Comparison of ENCODE assay signal across 1 cellular context in genomic region chr17:73278049-73278464, GRCh38.
TF ChIP-seq lines count a peak whose summit lies in the region.

No MANE protein-coding gene starts in this region.

TF ChIP-seq in HepG2, 621 proteins besides CTCF, POLR2A, EP300 and RAD21 (continued from another document and continues in another):
- TF ChIP-seq ZNF441 (CRISPR knock-in tag; IDR thresholded peaks at IDR 0.05; ENCODE audit: borderline replicate concordance), result peak; percentile 44; the same call in 1 of the 2 replicates
- TF ChIP-seq ZNF709 (CRISPR knock-in tag; IDR thresholded peaks at IDR 0.05), result no peak
- no peak for TF ChIP-seq FOSL2 (CRISPR knock-in tag; IDR thresholded peaks at IDR 0.05)
- no peak for TF ChIP-seq ZNF121 (CRISPR knock-in tag; IDR thresholded peaks at IDR 0.05)
- TF ChIP-seq ZNF33B (CRISPR knock-in tag; IDR thresholded peaks at IDR 0.05), result no peak
- peak; percentile 60; the same call in 1 of the 2 replicates for TF ChIP-seq HOXA3 (CRISPR knock-in tag; IDR thresholded peaks at IDR 0.05)
- TF ChIP-seq POLR2G (IDR thresholded peaks at IDR 0.05; ENCODE audit: low read depth, low read length), result no peak
- TF ChIP-seq MEIS2 (CRISPR knock-in tag; IDR thresholded peaks at IDR 0.05), result no peak
- TF ChIP-seq KLF6 (CRISPR knock-in tag; IDR thresholded peaks at IDR 0.05), result no peak
- TF ChIP-seq, protein P1, sequence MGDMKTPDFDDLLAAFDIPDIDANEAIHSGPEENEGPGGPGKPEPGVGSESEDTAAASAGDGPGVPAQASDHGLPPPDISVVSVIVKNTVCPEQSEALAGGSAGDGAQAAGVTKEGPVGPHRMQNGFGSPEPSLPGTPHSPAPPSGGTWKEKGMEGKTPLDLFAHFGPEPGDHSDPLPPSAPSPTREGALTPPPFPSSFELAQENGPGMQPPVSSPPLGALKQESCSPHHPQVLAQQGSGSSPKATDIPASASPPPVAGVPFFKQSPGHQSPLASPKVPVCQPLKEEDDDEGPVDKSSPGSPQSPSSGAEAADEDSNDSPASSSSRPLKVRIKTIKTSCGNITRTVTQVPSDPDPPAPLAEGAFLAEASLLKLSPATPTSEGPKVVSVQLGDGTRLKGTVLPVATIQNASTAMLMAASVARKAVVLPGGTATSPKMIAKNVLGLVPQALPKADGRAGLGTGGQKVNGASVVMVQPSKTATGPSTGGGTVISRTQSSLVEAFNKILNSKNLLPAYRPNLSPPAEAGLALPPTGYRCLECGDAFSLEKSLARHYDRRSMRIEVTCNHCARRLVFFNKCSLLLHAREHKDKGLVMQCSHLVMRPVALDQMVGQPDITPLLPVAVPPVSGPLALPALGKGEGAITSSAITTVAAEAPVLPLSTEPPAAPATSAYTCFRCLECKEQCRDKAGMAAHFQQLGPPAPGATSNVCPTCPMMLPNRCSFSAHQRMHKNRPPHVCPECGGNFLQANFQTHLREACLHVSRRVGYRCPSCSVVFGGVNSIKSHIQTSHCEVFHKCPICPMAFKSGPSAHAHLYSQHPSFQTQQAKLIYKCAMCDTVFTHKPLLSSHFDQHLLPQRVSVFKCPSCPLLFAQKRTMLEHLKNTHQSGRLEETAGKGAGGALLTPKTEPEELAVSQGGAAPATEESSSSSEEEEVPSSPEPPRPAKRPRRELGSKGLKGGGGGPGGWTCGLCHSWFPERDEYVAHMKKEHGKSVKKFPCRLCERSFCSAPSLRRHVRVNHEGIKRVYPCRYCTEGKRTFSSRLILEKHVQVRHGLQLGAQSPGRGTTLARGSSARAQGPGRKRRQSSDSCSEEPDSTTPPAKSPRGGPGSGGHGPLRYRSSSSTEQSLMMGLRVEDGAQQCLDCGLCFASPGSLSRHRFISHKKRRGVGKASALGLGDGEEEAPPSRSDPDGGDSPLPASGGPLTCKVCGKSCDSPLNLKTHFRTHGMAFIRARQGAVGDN (CRISPR knock-in tag; IDR thresholded peaks at IDR 0.05), result peak; percentile 55
- peak; percentile 17; the same call in 1 of the 2 replicates for TF ChIP-seq ZBTB39 (CRISPR knock-in tag; IDR thresholded peaks at IDR 0.05)
- TF ChIP-seq ZNF263 (CRISPR knock-in tag; IDR thresholded peaks at IDR 0.05), result peak; percentile 41; the same call in 1 of the 2 replicates
- no peak for TF ChIP-seq PCBP2 (optimal IDR thresholded peaks at IDR 0.05; ENCODE audit: low read depth, low read length, poor library complexity, severe bottlenecking)
- TF ChIP-seq AKAP8 (CRISPR knock-in tag; IDR thresholded peaks at IDR 0.05), result no peak
- no peak for TF ChIP-seq PBX2 (CRISPR knock-in tag; IDR thresholded peaks at IDR 0.05)
- TF ChIP-seq THAP11 (CRISPR knock-in tag; IDR thresholded peaks at IDR 0.05), result no peak
- TF ChIP-seq ZBTB38 (CRISPR knock-in tag; IDR thresholded peaks at IDR 0.05), result peak; percentile 45; the same call in 1 of the 2 replicates
- no peak for TF ChIP-seq ZNF557 (CRISPR knock-in tag; IDR thresholded peaks at IDR 0.05)
- TF ChIP-seq ZNF530 (CRISPR knock-in tag; IDR thresholded peaks at IDR 0.05; ENCODE audit: low read depth), result no peak
- TF ChIP-seq SETDB1 (CRISPR knock-in tag; IDR thresholded peaks at IDR 0.05; ENCODE audit: borderline replicate concordance), result no peak
- no peak for TF ChIP-seq ZNF253 (CRISPR knock-in tag; IDR thresholded peaks at IDR 0.05; ENCODE audit: borderline replicate concordance)
- no peak for TF ChIP-seq MAFF (IDR thresholded peaks at IDR 0.05; ENCODE audit: low read depth, low read length)
- TF ChIP-seq KLF16 (CRISPR knock-in tag; IDR thresholded peaks at IDR 0.05), result 0 out of 4 replicates have a peak, but pooled peaks of 1 of the 2 experiments have one; percentile 44
- no peak for TF ChIP-seq CCAR2 (optimal IDR thresholded peaks at IDR 0.05; ENCODE audit: low read depth, low read length)
- TF ChIP-seq TAF1 (CRISPR knock-in tag; IDR thresholded peaks at IDR 0.05), result no peak
- no peak for TF ChIP-seq ZNF850 (CRISPR knock-in tag; conservative IDR thresholded peaks at IDR 0.05)
- no peak for TF ChIP-seq TGIF2 (CRISPR knock-in tag; IDR thresholded peaks at IDR 0.05)
- TF ChIP-seq HOXA5 (CRISPR knock-in tag; IDR thresholded peaks at IDR 0.05), result 0 out of 2 replicates have a peak, but pooled peaks have one; percentile 26
- no peak for TF ChIP-seq NBN (conservative IDR thresholded peaks at IDR 0.05)
- TF ChIP-seq PPARG (CRISPR knock-in tag; conservative IDR thresholded peaks at IDR 0.05), result no peak; the same call in 1 of the 2 replicates
- no peak; the same call in 1 of the 2 replicates for TF ChIP-seq DPF2 (CRISPR knock-in tag; IDR thresholded peaks at IDR 0.05; ENCODE audit: borderline replicate concordance, low read depth)
- no peak for TF ChIP-seq CSRNP2 (CRISPR knock-in tag; conservative IDR thresholded peaks at IDR 0.05; ENCODE audit: low read depth)
- TF ChIP-seq, protein P2, sequence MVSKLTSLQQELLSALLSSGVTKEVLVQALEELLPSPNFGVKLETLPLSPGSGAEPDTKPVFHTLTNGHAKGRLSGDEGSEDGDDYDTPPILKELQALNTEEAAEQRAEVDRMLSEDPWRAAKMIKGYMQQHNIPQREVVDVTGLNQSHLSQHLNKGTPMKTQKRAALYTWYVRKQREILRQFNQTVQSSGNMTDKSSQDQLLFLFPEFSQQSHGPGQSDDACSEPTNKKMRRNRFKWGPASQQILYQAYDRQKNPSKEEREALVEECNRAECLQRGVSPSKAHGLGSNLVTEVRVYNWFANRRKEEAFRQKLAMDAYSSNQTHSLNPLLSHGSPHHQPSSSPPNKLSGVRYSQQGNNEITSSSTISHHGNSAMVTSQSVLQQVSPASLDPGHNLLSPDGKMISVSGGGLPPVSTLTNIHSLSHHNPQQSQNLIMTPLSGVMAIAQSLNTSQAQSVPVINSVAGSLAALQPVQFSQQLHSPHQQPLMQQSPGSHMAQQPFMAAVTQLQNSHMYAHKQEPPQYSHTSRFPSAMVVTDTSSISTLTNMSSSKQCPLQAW (CRISPR knock-in tag; IDR thresholded peaks at IDR 0.05), result peak; percentile 39; the same call in 1 of the 2 replicates
- TF ChIP-seq ZNF329 (CRISPR knock-in tag; IDR thresholded peaks at IDR 0.05; ENCODE audit: low read depth), result no peak
- no peak for TF ChIP-seq ZFYVE20 (CRISPR knock-in tag; IDR thresholded peaks at IDR 0.05; ENCODE audit: borderline replicate concordance, low read depth)
- TF ChIP-seq, protein P3, sequence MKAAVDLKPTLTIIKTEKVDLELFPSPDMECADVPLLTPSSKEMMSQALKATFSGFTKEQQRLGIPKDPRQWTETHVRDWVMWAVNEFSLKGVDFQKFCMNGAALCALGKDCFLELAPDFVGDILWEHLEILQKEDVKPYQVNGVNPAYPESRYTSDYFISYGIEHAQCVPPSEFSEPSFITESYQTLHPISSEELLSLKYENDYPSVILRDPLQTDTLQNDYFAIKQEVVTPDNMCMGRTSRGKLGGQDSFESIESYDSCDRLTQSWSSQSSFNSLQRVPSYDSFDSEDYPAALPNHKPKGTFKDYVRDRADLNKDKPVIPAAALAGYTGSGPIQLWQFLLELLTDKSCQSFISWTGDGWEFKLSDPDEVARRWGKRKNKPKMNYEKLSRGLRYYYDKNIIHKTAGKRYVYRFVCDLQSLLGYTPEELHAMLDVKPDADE (CRISPR knock-in tag; IDR thresholded peaks at IDR 0.05), result no peak
- peak; percentile 94 for TF ChIP-seq SOX5 (CRISPR knock-in tag; IDR thresholded peaks at IDR 0.05; ENCODE audit: borderline replicate concordance)
- peak; percentile 77 for TF ChIP-seq KDM1A (CRISPR knock-in tag; IDR thresholded peaks at IDR 0.05)
- TF ChIP-seq BORCS8-MEF2B (CRISPR knock-in tag; IDR thresholded peaks at IDR 0.05), result no peak
- TF ChIP-seq NKX3-1 (CRISPR knock-in tag; IDR thresholded peaks at IDR 0.05), result 0 out of 2 replicates have a peak, but pooled peaks have one; percentile 38
- no peak for TF ChIP-seq ZNF296 (CRISPR knock-in tag; conservative IDR thresholded peaks at IDR 0.05)
- no peak for TF ChIP-seq KLF12 (CRISPR knock-in tag; IDR thresholded peaks at IDR 0.05; ENCODE audit: borderline replicate concordance)
- TF ChIP-seq, protein P4, sequence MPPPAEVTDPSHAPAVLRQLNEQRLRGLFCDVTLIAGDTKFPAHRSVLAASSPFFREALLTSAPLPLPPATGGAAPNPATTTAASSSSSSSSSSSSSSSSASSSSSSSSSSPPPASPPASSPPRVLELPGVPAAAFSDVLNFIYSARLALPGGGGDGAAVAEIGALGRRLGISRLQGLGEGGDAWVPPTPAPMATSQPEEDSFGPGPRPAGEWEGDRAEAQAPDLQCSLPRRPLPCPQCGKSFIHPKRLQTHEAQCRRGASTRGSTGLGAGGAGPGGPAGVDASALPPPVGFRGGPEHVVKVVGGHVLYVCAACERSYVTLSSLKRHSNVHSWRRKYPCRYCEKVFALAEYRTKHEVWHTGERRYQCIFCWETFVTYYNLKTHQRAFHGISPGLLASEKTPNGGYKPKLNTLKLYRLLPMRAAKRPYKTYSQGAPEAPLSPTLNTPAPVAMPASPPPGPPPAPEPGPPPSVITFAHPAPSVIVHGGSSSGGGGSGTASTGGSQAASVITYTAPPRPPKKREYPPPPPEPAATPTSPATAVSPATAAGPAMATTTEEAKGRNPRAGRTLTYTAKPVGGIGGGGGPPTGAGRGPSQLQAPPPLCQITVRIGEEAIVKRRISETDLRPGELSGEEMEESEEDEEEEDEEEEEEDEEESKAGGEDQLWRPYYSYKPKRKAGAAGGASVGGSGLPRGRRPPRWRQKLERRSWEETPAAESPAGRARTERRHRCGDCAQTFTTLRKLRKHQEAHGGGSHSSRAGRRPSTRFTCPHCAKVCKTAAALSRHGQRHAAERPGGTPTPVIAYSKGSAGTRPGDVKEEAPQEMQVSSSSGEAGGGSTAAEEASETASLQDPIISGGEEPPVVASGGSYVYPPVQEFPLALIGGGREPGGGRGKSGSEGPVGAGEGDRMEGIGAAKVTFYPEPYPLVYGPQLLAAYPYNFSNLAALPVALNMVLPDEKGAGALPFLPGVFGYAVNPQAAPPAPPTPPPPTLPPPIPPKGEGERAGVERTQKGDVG (CRISPR knock-in tag; IDR thresholded peaks at IDR 0.05; ENCODE audit: borderline replicate concordance), result 0 out of 2 replicates have a peak, but pooled peaks have one; percentile 53
- no peak for TF ChIP-seq ZBTB25 (CRISPR knock-in tag; IDR thresholded peaks at IDR 0.05)
